Comparison of ENCODE assay signal across 1 cellular context in genomic region chr19:18514800-18515682, GRCh38.
TF ChIP-seq lines count a peak whose summit lies in the region.

No MANE protein-coding gene starts in this region.

TF ChIP-seq in GM23338, 12 proteins besides CTCF, POLR2A, EP300 and RAD21 (continued from another document):
- TF ChIP-seq, protein P1, sequence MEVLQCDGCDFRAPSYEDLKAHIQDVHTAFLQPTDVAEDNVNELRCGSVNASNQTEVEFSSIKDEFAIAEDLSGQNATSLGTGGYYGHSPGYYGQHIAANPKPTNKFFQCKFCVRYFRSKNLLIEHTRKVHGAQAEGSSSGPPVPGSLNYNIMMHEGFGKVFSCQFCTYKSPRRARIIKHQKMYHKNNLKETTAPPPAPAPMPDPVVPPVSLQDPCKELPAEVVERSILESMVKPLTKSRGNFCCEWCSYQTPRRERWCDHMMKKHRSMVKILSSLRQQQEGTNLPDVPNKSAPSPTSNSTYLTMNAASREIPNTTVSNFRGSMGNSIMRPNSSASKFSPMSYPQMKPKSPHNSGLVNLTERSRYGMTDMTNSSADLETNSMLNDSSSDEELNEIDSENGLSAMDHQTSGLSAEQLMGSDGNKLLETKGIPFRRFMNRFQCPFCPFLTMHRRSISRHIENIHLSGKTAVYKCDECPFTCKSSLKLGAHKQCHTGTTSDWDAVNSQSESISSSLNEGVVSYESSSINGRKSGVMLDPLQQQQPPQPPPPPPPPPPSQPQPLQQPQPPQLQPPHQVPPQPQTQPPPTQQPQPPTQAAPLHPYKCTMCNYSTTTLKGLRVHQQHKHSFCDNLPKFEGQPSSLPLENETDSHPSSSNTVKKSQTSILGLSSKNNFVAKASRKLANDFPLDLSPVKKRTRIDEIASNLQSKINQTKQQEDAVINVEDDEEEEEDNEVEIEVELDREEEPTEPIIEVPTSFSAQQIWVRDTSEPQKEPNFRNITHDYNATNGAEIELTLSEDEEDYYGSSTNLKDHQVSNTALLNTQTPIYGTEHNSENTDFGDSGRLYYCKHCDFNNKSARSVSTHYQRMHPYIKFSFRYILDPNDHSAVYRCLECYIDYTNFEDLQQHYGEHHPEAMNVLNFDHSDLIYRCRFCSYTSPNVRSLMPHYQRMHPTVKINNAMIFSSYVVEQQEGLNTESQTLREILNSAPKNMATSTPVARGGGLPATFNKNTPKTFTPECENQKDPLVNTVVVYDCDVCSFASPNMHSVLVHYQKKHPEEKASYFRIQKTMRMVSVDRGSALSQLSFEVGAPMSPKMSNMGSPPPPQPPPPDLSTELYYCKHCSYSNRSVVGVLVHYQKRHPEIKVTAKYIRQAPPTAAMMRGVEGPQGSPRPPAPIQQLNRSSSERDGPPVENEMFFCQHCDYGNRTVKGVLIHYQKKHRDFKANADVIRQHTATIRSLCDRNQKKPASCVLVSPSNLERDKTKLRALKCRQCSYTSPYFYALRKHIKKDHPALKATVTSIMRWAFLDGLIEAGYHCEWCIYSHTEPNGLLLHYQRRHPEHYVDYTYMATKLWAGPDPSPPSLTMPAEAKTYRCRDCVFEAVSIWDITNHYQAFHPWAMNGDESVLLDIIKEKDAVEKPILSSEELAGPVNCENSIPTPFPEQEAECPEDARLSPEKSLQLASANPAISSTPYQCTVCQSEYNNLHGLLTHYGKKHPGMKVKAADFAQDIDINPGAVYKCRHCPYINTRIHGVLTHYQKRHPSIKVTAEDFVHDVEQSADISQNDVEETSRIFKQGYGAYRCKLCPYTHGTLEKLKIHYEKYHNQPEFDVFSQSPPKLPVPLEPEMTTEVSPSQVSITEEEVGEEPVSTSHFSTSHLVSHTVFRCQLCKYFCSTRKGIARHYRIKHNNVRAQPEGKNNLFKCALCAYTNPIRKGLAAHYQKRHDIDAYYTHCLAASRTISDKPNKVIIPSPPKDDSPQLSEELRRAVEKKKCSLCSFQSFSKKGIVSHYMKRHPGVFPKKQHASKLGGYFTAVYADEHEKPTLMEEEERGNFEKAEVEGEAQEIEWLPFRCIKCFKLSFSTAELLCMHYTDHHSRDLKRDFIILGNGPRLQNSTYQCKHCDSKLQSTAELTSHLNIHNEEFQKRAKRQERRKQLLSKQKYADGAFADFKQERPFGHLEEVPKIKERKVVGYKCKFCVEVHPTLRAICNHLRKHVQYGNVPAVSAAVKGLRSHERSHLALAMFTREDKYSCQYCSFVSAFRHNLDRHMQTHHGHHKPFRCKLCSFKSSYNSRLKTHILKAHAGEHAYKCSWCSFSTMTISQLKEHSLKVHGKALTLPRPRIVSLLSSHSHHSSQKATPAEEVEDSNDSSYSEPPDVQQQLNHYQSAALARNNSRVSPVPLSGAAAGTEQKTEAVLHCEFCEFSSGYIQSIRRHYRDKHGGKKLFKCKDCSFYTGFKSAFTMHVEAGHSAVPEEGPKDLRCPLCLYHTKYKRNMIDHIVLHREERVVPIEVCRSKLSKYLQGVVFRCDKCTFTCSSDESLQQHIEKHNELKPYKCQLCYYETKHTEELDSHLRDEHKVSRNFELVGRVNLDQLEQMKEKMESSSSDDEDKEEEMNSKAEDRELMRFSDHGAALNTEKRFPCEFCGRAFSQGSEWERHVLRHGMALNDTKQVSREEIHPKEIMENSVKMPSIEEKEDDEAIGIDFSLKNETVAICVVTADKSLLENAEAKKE (CRISPR knock-in tag; IDR thresholded peaks at IDR 0.05) = no peak
- TF ChIP-seq CREB1 (CRISPR knock-in tag; IDR thresholded peaks at IDR 0.05; ENCODE audit: low read depth) = no peak
- TF ChIP-seq EZH2phosphoT487 (IDR thresholded peaks at IDR 0.05; ENCODE audit: unreplicated experiment) = no peak
- TF ChIP-seq REST (IDR thresholded peaks at IDR 0.05; ENCODE audit: unreplicated experiment) = no peak
- TF ChIP-seq STAT1 (IDR thresholded peaks at IDR 0.05; ENCODE audit: unreplicated experiment) = no peak
- no peak for TF ChIP-seq ZNF114 (CRISPR knock-in tag; IDR thresholded peaks at IDR 0.05)
- no peak for TF ChIP-seq JUNB (IDR thresholded peaks at IDR 0.05; ENCODE audit: unreplicated experiment)
- TF ChIP-seq, protein P2, sequence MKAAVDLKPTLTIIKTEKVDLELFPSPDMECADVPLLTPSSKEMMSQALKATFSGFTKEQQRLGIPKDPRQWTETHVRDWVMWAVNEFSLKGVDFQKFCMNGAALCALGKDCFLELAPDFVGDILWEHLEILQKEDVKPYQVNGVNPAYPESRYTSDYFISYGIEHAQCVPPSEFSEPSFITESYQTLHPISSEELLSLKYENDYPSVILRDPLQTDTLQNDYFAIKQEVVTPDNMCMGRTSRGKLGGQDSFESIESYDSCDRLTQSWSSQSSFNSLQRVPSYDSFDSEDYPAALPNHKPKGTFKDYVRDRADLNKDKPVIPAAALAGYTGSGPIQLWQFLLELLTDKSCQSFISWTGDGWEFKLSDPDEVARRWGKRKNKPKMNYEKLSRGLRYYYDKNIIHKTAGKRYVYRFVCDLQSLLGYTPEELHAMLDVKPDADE (IDR thresholded peaks at IDR 0.05) = no peak
- no peak for TF ChIP-seq EZH2 (IDR thresholded peaks at IDR 0.05; ENCODE audit: low read depth, unreplicated experiment)
- no peak for TF ChIP-seq POLR2AphosphoS5 (IDR thresholded peaks at IDR 0.05; ENCODE audit: low read depth)
